Comparison of ENCODE assay signal across 18 cellular contexts in the genomic region with DNA sequence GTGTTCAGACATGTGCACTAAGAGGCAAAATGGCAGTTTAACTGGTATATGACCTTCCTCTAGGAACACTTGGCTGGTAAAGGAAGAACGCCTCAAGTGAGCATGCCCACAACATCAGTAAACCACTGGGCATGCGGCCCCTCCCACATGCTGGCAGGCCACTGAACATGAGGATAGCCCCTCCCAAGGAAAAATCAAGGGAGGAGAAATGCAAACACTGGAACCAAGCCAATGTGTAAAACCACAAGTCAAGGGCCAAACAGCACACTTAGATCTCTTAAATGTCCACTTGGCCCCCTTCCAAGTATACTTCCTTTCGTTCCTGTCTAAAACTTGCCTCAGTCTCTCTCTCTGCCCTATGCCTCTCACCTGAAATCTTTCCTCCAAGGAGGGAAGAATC.
A peak's percentile ranks its signal among the peaks of the same experiment; 100 is the strongest.
DNase-seq lines count a peak whose midpoint lies in the region; ATAC-seq, FAIRE-seq and TF ChIP-seq lines count a peak whose summit lies in the region.
"Had no signal": no experiment of that assay in that cellular context is flagged by ENCODE, and none has a peak within 500 bp of the region (broad histone marks: within the 10 kb centered on the region; RNA-seq: fewer than 3 reads in every experiment).

No MANE protein-coding gene starts in this region.

- CTCF ChIA-PET in Calu3 (lab: Charles Lee) = no interaction called here

- H3K4me1 Mint-ChIP-seq in Calu3 (ENCODE audit: low read depth, unreplicated experiment) = peaks cover 20% of the 10 kb centered on the region
- no peaks in the 10 kb centered on the region for H3K4me1 Mint-ChIP-seq in stimulated activated memory B cell treated with anti-CD40 and anti-IgM and Interleukin-4, amounts not matched to agents 10 μg/mL and 1 μg/mL and 100 μg/mL, for 72 hours

- no peaks in the 10 kb centered on the region for H3K79me2 ChIP-seq in fibroblast of lung (ENCODE audit: control insufficient read depth, insufficient read depth, low read length)

- H3K36me3 ChIP-seq in fibroblast of lung (ENCODE audit: control insufficient read depth, insufficient read depth, low read length) = no peaks in the 10 kb centered on the region

- no peak overlapping the region for H3K27ac ChIP-seq in fibroblast of lung (ENCODE audit: insufficient read depth, low read length)

- H3K9me3 ChIP-seq in fibroblast of lung (ENCODE audit: control insufficient read depth, insufficient read depth, low read depth, low read length) = no peaks in the 10 kb centered on the region

- no peak overlapping the region for H3K4me3 ChIP-seq in fibroblast of lung (replicated peaks in 1 of 4; ENCODE audit: control extremely low read depth in 1 of 4, insufficient read depth in 1 of 4, low read depth in 3 of 4, low read length in 4 of 4)
- H3K4me3 ChIP-seq: GM12878 had no signal

- intact Hi-C loops in Calu3 (cut with micrococcal nuclease; ENCODE audit: unreplicated experiment) = no loop called here

- no peak overlapping the region for H2AFZ ChIP-seq in fibroblast of lung (ENCODE audit: low read length)

- H3K4me1 ChIP-seq in fibroblast of lung (ENCODE audit: control insufficient read depth, extremely low read depth, insufficient read depth, low read length) = no peaks in the 10 kb centered on the region

- no peak overlapping the region for H3K4me3 Mint-ChIP-seq in Calu3 (ENCODE audit: low read depth, unreplicated experiment)
- H3K4me3 Mint-ChIP-seq in stimulated activated memory B cell treated with anti-CD40 and anti-IgM and Interleukin-4, amounts not matched to agents 10 μg/mL and 1 μg/mL and 100 μg/mL, for 72 hours = no peak overlapping the region
- H3K4me3 Mint-ChIP-seq: activated T-cell treated with anti-CD3 and anti-CD28 coated beads, Interleukin-2, amount 50 U/mL, for 4 hours had no signal

- no peak overlapping the region for H3K9ac ChIP-seq in fibroblast of lung (ENCODE audit: insufficient read depth, low read length)

- no peak for TF ChIP-seq RAD21 in Ishikawa (IDR thresholded peaks at IDR 0.05; ENCODE audit: low read depth)

- no peak overlapping the region for H3K4me2 ChIP-seq in fibroblast of lung (ENCODE audit: extremely low read depth, insufficient read depth, low read length)

- no TSS peak for BruUV-seq in Calu3 (replicated peaks; lab: Mats Ljungman, UMichigan)

- TF ChIP-seq CTCF in Calu3 (IDR thresholded peaks at IDR 0.05; ENCODE audit: unreplicated experiment) = no peak
- TF ChIP-seq CTCF in fibroblast of lung (conservative IDR thresholded peaks at IDR 0.05 in 1 of 2, IDR thresholded peaks at IDR 0.05 in 1 of 2; ENCODE audit: low read depth in 1 of 2, low read length in 2 of 2) = no peak

- TF ChIP-seq EP300 in Ishikawa (IDR thresholded peaks at IDR 0.05; ENCODE audit: borderline replicate concordance) = no peak

- peaks cover 10% of the 10 kb centered on the region for H3K9me3 Mint-ChIP-seq in Calu3 (ENCODE audit: low read depth, unreplicated experiment)
- H3K9me3 Mint-ChIP-seq in stimulated activated memory B cell treated with anti-CD40 and anti-IgM and Interleukin-4, amounts not matched to agents 10 μg/mL and 1 μg/mL and 100 μg/mL, for 72 hours = peaks cover under 1% of the 10 kb centered on the region

- peak; percentile 83 for FAIRE-seq in RCC 7860 (lab: Jason Lieb, UNC)
- FAIRE-seq: GM12878, H54 had no signal

- no peaks in the 10 kb centered on the region for H3K27me3 ChIP-seq in fibroblast of lung (ENCODE audit: control insufficient read depth, insufficient read depth, low read length)

- H3K36me3 Mint-ChIP-seq in Calu3 (ENCODE audit: insufficient read depth, unreplicated experiment) = no peaks in the 10 kb centered on the region
- no peaks in the 10 kb centered on the region for H3K36me3 Mint-ChIP-seq in stimulated activated memory B cell treated with anti-CD40 and anti-IgM and Interleukin-4, amounts not matched to agents 10 μg/mL and 1 μg/mL and 100 μg/mL, for 72 hours

- DNase-seq in Calu3 (peak; percentile 30), RCC 7860 (ENCODE audit: low spot score) (peak; percentile 72), fibroblast of lung (ENCODE audit: low read depth in 2 of 2) (peak; percentile 28 to 42), globus pallidus (ENCODE audit: low spot score) (no peak), GM19238 (ENCODE audit: insufficient read length, low spot score) (no peak), T1000 (lab: John Stamatoyannopoulos, UW) (no peak)
- DNase-seq: activated CD4-positive, alpha-beta T cell treated with anti-CD3 and anti-CD28 coated beads, Interleukin-2, amount 50 U/mL, for 1 hour; activated T-cell treated with anti-CD3 and anti-CD28 coated beads, Interleukin-2, amount 50 U/mL, for 4 hours; AML-193; cerebellar nuclear complex; islet precursor cell; NCI-H1694; SIG-M5; stimulated activated naive CD4-positive, alpha-beta T cell treated with Interleukin-2 at 50 U/mL for 16 hours had no signal

- no peaks in the 10 kb centered on the region for H4K20me1 ChIP-seq in fibroblast of lung (ENCODE audit: control insufficient read depth, extremely low read depth, insufficient read depth, low read length)

- H3K27me3 Mint-ChIP-seq in Calu3 (ENCODE audit: unreplicated experiment) = no peaks in the 10 kb centered on the region
- H3K27me3 Mint-ChIP-seq in stimulated activated memory B cell treated with anti-CD40 and anti-IgM and Interleukin-4, amounts not matched to agents 10 μg/mL and 1 μg/mL and 100 μg/mL, for 72 hours = no peaks in the 10 kb centered on the region

- ATAC-seq in stimulated activated memory B cell treated with anti-CD40 and anti-IgM and Interleukin-4, amounts not matched to agents 10 μg/mL and 1 μg/mL and 100 μg/mL, for 72 hours = no peak
- ATAC-seq: activated T-cell treated with anti-CD3 and anti-CD28 coated beads, Interleukin-2, amount 50 U/mL, for 4 hours; GM12878 had no signal

- no peak overlapping the region for H3K27ac Mint-ChIP-seq in Calu3 (ENCODE audit: unreplicated experiment)
- H3K27ac Mint-ChIP-seq in stimulated activated memory B cell treated with anti-CD40 and anti-IgM and Interleukin-4, amounts not matched to agents 10 μg/mL and 1 μg/mL and 100 μg/mL, for 72 hours = no peak overlapping the region

TF ChIP-seq in Ishikawa, 13 proteins besides CTCF, POLR2A, EP300 and RAD21:
- TF ChIP-seq NFIC (IDR thresholded peaks at IDR 0.05) (peak; percentile 60; the same call in 1 of the 2 replicates), REST (IDR thresholded peaks at IDR 0.05; ENCODE audit: low read depth) (no peak), CREB1 (IDR thresholded peaks at IDR 0.05; ENCODE audit: low read depth) (no peak), MAX (IDR thresholded peaks at IDR 0.05) (peak; percentile 48; the same call in 1 of the 2 replicates), FOXM1 (IDR thresholded peaks at IDR 0.05; ENCODE audit: borderline replicate concordance, low read depth) (no peak), YY1 (IDR thresholded peaks at IDR 0.05; ENCODE audit: low read depth) (no peak), TAF1 (IDR thresholded peaks at IDR 0.05; ENCODE audit: low read depth) (no peak)

Comparison
In these comparisons a context has a peak if more than half of its experiments do, and no peak if none do; other contexts are left out.
1. DNase-seq: peak in Calu3 (single experiment), RCC 7860 (single experiment) and fibroblast of lung (2 of 2); none in globus pallidus (single experiment), GM19238 (single experiment) and T1000 (single experiment).